In genomic region chr16:53870831-53871230, GRCh38 we compare ENCODE assay signal across 28 cellular contexts.
DNase-seq lines count a peak whose midpoint lies in the region; ATAC-seq, FAIRE-seq and TF ChIP-seq lines count a peak whose summit lies in the region.
"Had no signal": no experiment of that assay in that cellular context is flagged by ENCODE, and none has a peak within 500 bp of the region (broad histone marks: within the 10 kb centered on the region; RNA-seq: fewer than 3 reads in every experiment).

No MANE protein-coding gene starts in this region.

- no peak overlapping the region for H4K8ac ChIP-seq in mesenchymal stem cell (ENCODE audit: low read length)

- ATAC-seq in WTC11 = no peak
- ATAC-seq in GM12878 = no peak
- no peak for ATAC-seq in HG03108 (IDR thresholded peaks at IDR 0.05; ENCODE audit: unreplicated experiment)

- H3K4me3 Mint-ChIP-seq in WTC11 = no peak overlapping the region
- H3K4me3 Mint-ChIP-seq: CD14-positive monocyte; CD4-positive, alpha-beta memory T cell; CD4-positive, CD25-positive, alpha-beta regulatory T cell; CD8-positive, alpha-beta memory T cell had no signal

- H3K18ac ChIP-seq in mesenchymal stem cell (ENCODE audit: low read depth in 1 of 2, low read length in 2 of 2) = no peak overlapping the region

- no peak overlapping the region for H2BK15ac ChIP-seq in mesenchymal stem cell (ENCODE audit: low read depth, poor library complexity, severe bottlenecking)

- H3K27me3 ChIP-seq in GM12878 (replicated peaks in 1 of 2; ENCODE audit: control insufficient read depth in 2 of 2, insufficient read depth in 2 of 2, low read length in 1 of 2) = no peaks in the 10 kb centered on the region
- no peaks in the 10 kb centered on the region for H3K27me3 ChIP-seq in mesenchymal stem cell (ENCODE audit: control insufficient read depth in 1 of 2, insufficient read depth in 1 of 2, low read length in 2 of 2)
- H3K27me3 ChIP-seq: BE2C, BLaER1 had no signal

- SMC1A ChIA-PET in GM12878 (lab: Charles Lee; ENCODE audit: uncharacterized antibody, unreplicated experiment) = no interaction called here

- no peak for TF ChIP-seq POLR2A in GM12878 (IDR thresholded peaks at IDR 0.05; ENCODE audit: low read depth, low read length)

- H3K27ac ChIP-seq in GM12878 (ENCODE audit: control insufficient read depth, insufficient read depth) (no peak overlapping the region), mesenchymal stem cell (ENCODE audit: low read length, poor library complexity, severe bottlenecking) (no peak overlapping the region)
- H3K27ac ChIP-seq: BLaER1 had no signal

- in situ Hi-C loops in GM12878 (cut with MboI) = no loop called here

- TF ChIP-seq EP300 in GM12878 (IDR thresholded peaks at IDR 0.05; ENCODE audit: borderline replicate concordance in 1 of 2, control insufficient read depth in 1 of 2, low read depth in 2 of 2, low read length in 2 of 2) = no peak

- no peak overlapping the region for H3K4ac ChIP-seq in mesenchymal stem cell (ENCODE audit: low read depth in 1 of 2, low read length in 2 of 2)

- H3K36me3 ChIP-seq in GM12878 (ENCODE audit: control insufficient read depth in 2 of 2, insufficient read depth in 2 of 2, low read length in 1 of 2) (no peaks in the 10 kb centered on the region; a peak in 1 of 4 replicates), mesenchymal stem cell (ENCODE audit: control insufficient read depth in 1 of 2, insufficient read depth in 2 of 2, low read depth in 1 of 2, low read length in 2 of 2) (peaks cover 3 to 15% of the 10 kb centered on the region in 2 experiments)
- H3K36me3 ChIP-seq: BE2C had no signal

- peaks cover 22% of the 10 kb centered on the region for H3K9me3 Mint-ChIP-seq in WTC11

- H3K4me1 Mint-ChIP-seq in WTC11 = peaks cover 5% of the 10 kb centered on the region

- no peak overlapping the region for H3K27ac Mint-ChIP-seq in WTC11
- H3K27ac Mint-ChIP-seq: CD14-positive monocyte; CD4-positive, alpha-beta memory T cell; CD4-positive, CD25-positive, alpha-beta regulatory T cell; CD8-positive, alpha-beta memory T cell had no signal

- no peak overlapping the region for H2BK12ac ChIP-seq in mesenchymal stem cell (ENCODE audit: low read length in 2 of 2)

- no peak overlapping the region for H3K23ac ChIP-seq in mesenchymal stem cell (ENCODE audit: low read length in 2 of 2)

- H2BK120ac ChIP-seq in mesenchymal stem cell (ENCODE audit: low read depth, low read length) = no peak overlapping the region

- H3K4me2 ChIP-seq in GM12878 (ENCODE audit: control insufficient read depth, insufficient read depth) (no peak overlapping the region), mesenchymal stem cell (ENCODE audit: low read length, poor library complexity, severe bottlenecking) (no peak overlapping the region)
- H3K4me2 ChIP-seq: BLaER1 had no signal

- intact Hi-C loops in GM12878 (cut with micrococcal nuclease; ENCODE audit: unreplicated experiment) = no loop called here

- peak; percentile 3 for DNase-seq in OCI-M1 (lab: John Stamatoyannopoulos, UW)
- DNase-seq in WTC11 (ENCODE audit: low spot score) = no peak
- no peak for DNase-seq in GM12878 (ENCODE audit: low read depth, low spot score)
- DNase-seq in mesenchymal stem cell = no peak
- no peak for DNase-seq in stimulated activated CD4-positive, alpha-beta T cell treated with anti-CD3 and anti-CD28 coated beads, Interleukin-4, amount 100 ng/mL, for 4 hours
- DNase-seq in NCI-H187 (lab: John Stamatoyannopoulos, UW) = no peak
- no peak for DNase-seq in HuH-7 (ENCODE audit: low spot score)
- DNase-seq: 8988T; ACHN; BE2C; C1 segment of cervical spinal cord; CD4-positive, alpha-beta memory T cell; CD4-positive, CD25-positive, alpha-beta regulatory T cell; CD8-positive, alpha-beta memory T cell; COR-L47; DMS 273 treated with DMSO at 0.1 percent for 48 hours; DMS153; DMS53; DMS79; DND-41; EL; GDM1 had no signal

- H2AFZ ChIP-seq in GM12878 (ENCODE audit: control insufficient read depth, low read depth, low read length) (no peak overlapping the region), mesenchymal stem cell (ENCODE audit: low read depth, low read length) (no peak overlapping the region)

- H3K4me1 ChIP-seq in GM12878 (ENCODE audit: control insufficient read depth, insufficient read depth, low read length) (no peaks in the 10 kb centered on the region), mesenchymal stem cell (ENCODE audit: control insufficient read depth, insufficient read depth, low read depth, low read length) (no peaks in the 10 kb centered on the region)
- H3K4me1 ChIP-seq: BE2C had no signal

- H3K14ac ChIP-seq in mesenchymal stem cell (ENCODE audit: low read length in 2 of 2) = no peak overlapping the region

- H2BK5ac ChIP-seq in mesenchymal stem cell (ENCODE audit: low read depth, low read length, poor library complexity, severe bottlenecking) = peak overlapping the region; percentile 31

- TF ChIP-seq CTCF in WTC11 (IDR thresholded peaks at IDR 0.05) (no peak), GM12878 (IDR thresholded peaks at IDR 0.05 in 2 of 3, conservative IDR thresholded peaks at IDR 0.05 in 1 of 3; ENCODE audit: control insufficient read depth in 2 of 3, extremely low read depth in 1 of 3, insufficient read depth in 1 of 3, low read depth in 3 of 3, low read length in 3 of 3) (no peak)

- RAD21 ChIA-PET in GM12878 (lab: Charles Lee; ENCODE audit: unreplicated experiment) = no interaction called here

- BruUV-seq in GM12878 (replicated peaks; lab: Mats Ljungman, UMichigan) = no TSS peak

- no peak for FAIRE-seq in GM12878 (lab: Jason Lieb, UNC)
- FAIRE-seq: A204.1, GM12891, GM19239 had no signal

- no peaks in the 10 kb centered on the region for H3K27me3 Mint-ChIP-seq in WTC11 (ENCODE audit: low read depth)
- H3K27me3 Mint-ChIP-seq: CD4-positive, alpha-beta memory T cell; CD4-positive, CD25-positive, alpha-beta regulatory T cell had no signal

- no peaks in the 10 kb centered on the region for H4K20me1 ChIP-seq in GM12878 (ENCODE audit: control insufficient read depth, insufficient read depth)
- H4K20me1 ChIP-seq: BLaER1 had no signal

- no peak overlapping the region for H3K4me3 ChIP-seq in GM12878
- H3K4me3 ChIP-seq in mesenchymal stem cell (ENCODE audit: insufficient read depth in 1 of 2, low read depth in 1 of 2, low read length in 2 of 2) = no peak overlapping the region
- H3K4me3 ChIP-seq: BLaER1 had no signal

- H3K36me3 Mint-ChIP-seq in WTC11 = peaks cover 18% of the 10 kb centered on the region

- peaks cover 2% of the 10 kb centered on the region; the same call in 2 of the 3 replicates for H3K9me3 ChIP-seq in GM12878 (replicated peaks; ENCODE audit: control insufficient read depth, insufficient read depth, low read length)
- peaks cover 17% of the 10 kb centered on the region for H3K9me3 ChIP-seq in mesenchymal stem cell (ENCODE audit: control insufficient read depth, low read length)
- H3K9me3 ChIP-seq: BLaER1 had no signal

- peaks cover 13% of the 10 kb centered on the region for H3K79me1 ChIP-seq in mesenchymal stem cell (replicated peaks; ENCODE audit: low read length, poor library complexity, severe bottlenecking)

- no peak overlapping the region for H3K9ac ChIP-seq in GM12878 (ENCODE audit: control insufficient read depth, insufficient read depth, low read length)
- H3K9ac ChIP-seq in mesenchymal stem cell (ENCODE audit: low read length) = no peak overlapping the region
- H3K9ac ChIP-seq: BLaER1 had no signal

- no peak overlapping the region for H2AK5ac ChIP-seq in mesenchymal stem cell (ENCODE audit: low read length, severe bottlenecking)

- CTCF ChIA-PET in WTC11 (lab: Charles Lee) (no interaction called here), GM12878 (lab: Yijun Ruan, JAX) (no interaction called here)

- TF ChIP-seq RAD21 in GM12878 (IDR thresholded peaks at IDR 0.05; ENCODE audit: insufficient read depth, low read depth, low read length) = no peak

- no peak overlapping the region for H4K91ac ChIP-seq in mesenchymal stem cell (ENCODE audit: low read length)

- POLR2A ChIA-PET in WTC11 (lab: Charles Lee) = no interaction called here
- POLR2A ChIA-PET in GM12878 (lab: Charles Lee) = no interaction called here

- no peaks in the 10 kb centered on the region for H3K79me2 ChIP-seq in GM12878 (ENCODE audit: control insufficient read depth, insufficient read depth, low read length)

- WGBS in GM12878 (ENCODE audit: insufficient coverage, insufficient replicate concordance, low lambda C conversion rate, missing lambda C conversion rate) = 100% methylated on average over 1 of the region's 1 CpG
- WGBS in mesenchymal stem cell = no CpG with 5 or more reads among the region's 1 CpG

TF ChIP-seq in WTC11, 78 proteins besides CTCF, POLR2A, EP300 and RAD21 (continues in another document):
- TF ChIP-seq ZNF425 (CRISPR knock-in tag; conservative IDR thresholded peaks at IDR 0.05) = no peak

TF ChIP-seq in GM12878, 131 proteins besides CTCF, POLR2A, EP300 and RAD21:
- TF ChIP-seq CBX5 (IDR thresholded peaks at IDR 0.05; ENCODE audit: low read depth) = 0 out of 2 replicates have a peak, but pooled peaks have one; percentile 35
- no peak for TF ChIP-seq BCL11A (IDR thresholded peaks at IDR 0.05; ENCODE audit: low read depth, low read length)
